Comparison of ENCODE assay signal across 16 cellular contexts in the genomic region with DNA sequence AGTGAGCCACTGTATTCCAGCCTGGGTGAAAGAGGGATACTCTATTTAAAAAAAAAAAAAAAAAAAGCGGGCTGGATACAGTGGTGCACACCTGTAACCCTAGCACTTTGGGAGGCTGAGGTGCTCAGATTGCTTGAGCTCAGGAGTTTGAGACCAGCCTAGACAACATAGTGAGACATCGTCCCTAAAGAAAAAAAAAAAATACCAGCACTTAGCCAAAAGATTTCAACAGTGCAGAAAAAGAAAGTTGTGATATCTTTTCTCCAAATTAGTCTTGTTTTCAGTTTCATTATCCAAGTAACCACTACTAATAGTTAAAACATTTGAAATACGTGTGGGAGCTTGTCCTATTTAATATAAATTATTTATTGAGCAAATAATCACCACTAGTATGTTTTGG. TPM values are rescaled to one million over a fixed set of nuclear protein-coding genes. Genes with fewer than 3 reads are reported as not detected.
A peak's percentile ranks its signal among the peaks of the same experiment; 100 is the strongest.
DNase-seq lines count a peak whose midpoint lies in the region; ATAC-seq and TF ChIP-seq lines count a peak whose summit lies in the region.
"Had no signal": no experiment of that assay in that cellular context is flagged by ENCODE, and none has a peak within 500 bp of the region (broad histone marks: within the 10 kb centered on the region; RNA-seq: fewer than 3 reads in every experiment).

No MANE protein-coding gene starts in this region.

- no peaks in the 10 kb centered on the region for H3K9me3 ChIP-seq in RWPE2 (ENCODE audit: severe bottlenecking)
- no peaks in the 10 kb centered on the region for H3K9me3 ChIP-seq in testis

- POLR2A ChIA-PET in activated CD4-positive, alpha-beta T cell treated with anti-CD3 and anti-CD28 coated beads for 36 hours (lab: Charles Lee), result interaction anchor here (0.6 kb wide), 1 partner anchor 381 kb away, joined by 6 read pairs; no protein-coding TSS in a partner anchor

- H3K36me3 Mint-ChIP-seq in activated CD4-positive, alpha-beta T cell treated with anti-CD3 and anti-CD28 coated beads for 36 hours (ENCODE audit: low read depth), result no peaks in the 10 kb centered on the region
- no peaks in the 10 kb centered on the region for H3K36me3 Mint-ChIP-seq in stimulated activated effector memory CD8-positive, alpha-beta T cell treated with anti-CD3 and anti-CD28 coated beads, Interleukin-12 subunit alpha, Interleukin-12 subunit beta, amount 100 ng/mL, for 72 hours
- H3K36me3 Mint-ChIP-seq in chondrocyte (ENCODE audit: low read depth), result no peaks in the 10 kb centered on the region

- CTCF ChIA-PET in activated CD4-positive, alpha-beta T cell treated with anti-CD3 and anti-CD28 coated beads for 36 hours (lab: Charles Lee), result interaction anchor here (0.6 to 2.4 kb wide), 6 partner anchors 10 to 133 kb away, joined by 3 to 14 read pairs (median 5); no protein-coding TSS in a partner anchor

- no peak overlapping the region for H3K4me3 Mint-ChIP-seq in activated CD4-positive, alpha-beta T cell treated with anti-CD3 and anti-CD28 coated beads for 36 hours
- no peak overlapping the region for H3K4me3 Mint-ChIP-seq in stimulated activated effector memory CD8-positive, alpha-beta T cell treated with anti-CD3 and anti-CD28 coated beads, Interleukin-12 subunit alpha, Interleukin-12 subunit beta, amount 100 ng/mL, for 72 hours
- H3K4me3 Mint-ChIP-seq in chondrocyte (ENCODE audit: unreplicated experiment), result no peak overlapping the region
- H3K4me3 Mint-ChIP-seq: activated naive CD4-positive, alpha-beta T cell treated with anti-CD3 and anti-CD28 coated beads, Interleukin-2, amount 10 ng/mL, durations not matched to agents 7 days and 5 days; neural crest cell had no signal

- H3K4me1 ChIP-seq in RWPE2 (ENCODE audit: insufficient read depth, poor library complexity, severe bottlenecking) (peaks cover 47% of the 10 kb centered on the region), testis (peaks cover 27% of the 10 kb centered on the region)

- no peak for TF ChIP-seq POLR2A in testis (IDR thresholded peaks at IDR 0.05)

- TF ChIP-seq CTCF in RWPE2 (IDR thresholded peaks at IDR 0.05; ENCODE audit: poor library complexity, severe bottlenecking) (no peak), fibroblast of the aortic adventitia (IDR thresholded peaks at IDR 0.05; ENCODE audit: insufficient read depth, low read length) (no peak), chondrocyte (IDR thresholded peaks at IDR 0.05) (no peak), testis (IDR thresholded peaks at IDR 0.05) (no peak)

- no peaks in the 10 kb centered on the region for H3K27me3 ChIP-seq in RWPE2 (ENCODE audit: insufficient read depth, poor library complexity, severe bottlenecking)
- no peaks in the 10 kb centered on the region for H3K27me3 ChIP-seq in testis

- no peaks in the 10 kb centered on the region for H3K9me3 Mint-ChIP-seq in activated CD4-positive, alpha-beta T cell treated with anti-CD3 and anti-CD28 coated beads for 36 hours (ENCODE audit: low read depth)
- no peaks in the 10 kb centered on the region for H3K9me3 Mint-ChIP-seq in stimulated activated effector memory CD8-positive, alpha-beta T cell treated with anti-CD3 and anti-CD28 coated beads, Interleukin-12 subunit alpha, Interleukin-12 subunit beta, amount 100 ng/mL, for 72 hours
- H3K9me3 Mint-ChIP-seq in chondrocyte (ENCODE audit: low read depth), result no peaks in the 10 kb centered on the region
- H3K9me3 Mint-ChIP-seq: activated naive CD4-positive, alpha-beta T cell treated with anti-CD3 and anti-CD28 coated beads, Interleukin-2, amount 10 ng/mL, durations not matched to agents 7 days and 5 days; neural crest cell had no signal

- ATAC-seq in activated CD4-positive, alpha-beta T cell treated with anti-CD3 and anti-CD28 coated beads for 36 hours, result peak; percentile 49
- no peak for ATAC-seq in RWPE2 (ENCODE audit: low read depth)
- ATAC-seq in stimulated activated effector memory CD8-positive, alpha-beta T cell treated with anti-CD3 and anti-CD28 coated beads, Interleukin-12 subunit alpha, Interleukin-12 subunit beta, amount 100 ng/mL, for 72 hours, result peak; percentile 50
- ATAC-seq: Panc1 had no signal

- H3K36me3 ChIP-seq in RWPE2 (ENCODE audit: low read depth), result no peaks in the 10 kb centered on the region
- no peaks in the 10 kb centered on the region for H3K36me3 ChIP-seq in testis (ENCODE audit: low read depth, missing control alignments)

- peaks cover 63% of the 10 kb centered on the region for H3K4me1 Mint-ChIP-seq in activated CD4-positive, alpha-beta T cell treated with anti-CD3 and anti-CD28 coated beads for 36 hours
- H3K4me1 Mint-ChIP-seq in stimulated activated effector memory CD8-positive, alpha-beta T cell treated with anti-CD3 and anti-CD28 coated beads, Interleukin-12 subunit alpha, Interleukin-12 subunit beta, amount 100 ng/mL, for 72 hours, result peaks cover 50% of the 10 kb centered on the region
- peaks cover 34% of the 10 kb centered on the region for H3K4me1 Mint-ChIP-seq in chondrocyte (ENCODE audit: low read depth)

- intact Hi-C loops in activated CD4-positive, alpha-beta T cell treated with anti-CD3 and anti-CD28 coated beads for 36 hours (cut with DNase I, micrococcal nuclease), result no loop called here
- intact Hi-C loops in testis (cut with DNase I; ENCODE audit: low total_unique reads), result no loop called here

- H3K4me3 ChIP-seq in RWPE2 (ENCODE audit: severe bottlenecking) (no peak overlapping the region), fibroblast of the aortic adventitia (ENCODE audit: low read depth, low read length) (no peak overlapping the region), testis (no peak overlapping the region)
- H3K4me3 ChIP-seq: skin epidermis had no signal

- H3K27ac ChIP-seq in RWPE2 (ENCODE audit: poor library complexity, severe bottlenecking), result peak overlapping the region; percentile 88
- no peak overlapping the region for H3K27ac ChIP-seq in testis

- 48 to 55% methylated on average over 3 of the region's 3 CpGs for WGBS in testis, 2 donors

- H3K27me3 Mint-ChIP-seq in activated CD4-positive, alpha-beta T cell treated with anti-CD3 and anti-CD28 coated beads for 36 hours, result no peaks in the 10 kb centered on the region
- no peaks in the 10 kb centered on the region for H3K27me3 Mint-ChIP-seq in chondrocyte (ENCODE audit: low read depth)
- H3K27me3 Mint-ChIP-seq: activated naive CD4-positive, alpha-beta T cell treated with anti-CD3 and anti-CD28 coated beads, Interleukin-2, amount 10 ng/mL, durations not matched to agents 7 days and 5 days had no signal

- H3K27ac Mint-ChIP-seq in activated CD4-positive, alpha-beta T cell treated with anti-CD3 and anti-CD28 coated beads for 36 hours, result no peak overlapping the region
- no peak overlapping the region for H3K27ac Mint-ChIP-seq in stimulated activated effector memory CD8-positive, alpha-beta T cell treated with anti-CD3 and anti-CD28 coated beads, Interleukin-12 subunit alpha, Interleukin-12 subunit beta, amount 100 ng/mL, for 72 hours
- H3K27ac Mint-ChIP-seq in chondrocyte (ENCODE audit: unreplicated experiment), result no peak overlapping the region

- no peak for DNase-seq in activated CD4-positive, alpha-beta T cell treated with anti-CD3 and anti-CD28 coated beads for 36 hours
- no peak for DNase-seq in activated CD4-positive, alpha-beta T cell treated with anti-CD3 and anti-CD28 coated beads, Interleukin-2, amount 50 U/mL, for 4 hours
- DNase-seq in RWPE2 (ENCODE audit: low spot score), result no peak
- peak; percentile 38 for DNase-seq in fibroblast of the aortic adventitia (ENCODE audit: low read depth)
- DNase-seq in stimulated activated effector memory CD8-positive, alpha-beta T cell treated with anti-CD3 and anti-CD28 coated beads, Interleukin-12 subunit alpha, Interleukin-12 subunit beta, amount 100 ng/mL, for 72 hours (ENCODE audit: low spot score in 2 of 2), result no peak
- DNase-seq in chondrocyte (ENCODE audit: low spot score), result no peak
- no peak for DNase-seq in testis
- DNase-seq in NCI-H2171 (lab: John Stamatoyannopoulos, UW), result no peak
- DNase-seq: activated CD8-positive, alpha-beta memory T cell treated with anti-CD3 and anti-CD28 coated beads for 24 hours; activated naive CD4-positive, alpha-beta T cell treated with anti-CD3 and anti-CD28 coated beads, Interleukin-2, amount 10 ng/mL, durations not matched to agents 7 days and 5 days; caudate nucleus; NCI-H226; T-helper 9 cell had no signal

RNA-seq across cellular contexts. Expression of a gene that starts 48.7 kb away (rescaled TPM):
- 10 to 100 TPM; 19.3 to 22.4 TPM for total RNA-seq in activated CD4-positive, alpha-beta T cell treated with anti-CD3 and anti-CD28 coated beads for 36 hours
- total RNA-seq in fibroblast of the aortic adventitia (ENCODE audit: low replicate concordance), result 3.8 and 9.7 TPM in 2 replicates
- 8.4 to 9.8 TPM (median 9.2 TPM) in 3 replicates for total RNA-seq in chondrocyte
- total RNA-seq in testis, result 10 to 100 TPM; 27.5 to 37.6 TPM
- 56.6 TPM for polyA plus RNA-seq in testis (ENCODE audit: insufficient read depth, low read depth, low replicate concordance)
